In genomic region chr3:14282001-14282705, GRCh38 we compare ENCODE assay signal across 27 cellular contexts.
"Had no signal": no experiment of that assay in that cellular context is flagged by ENCODE, and none has a peak within 500 bp of the region (broad histone marks: within the 10 kb centered on the region; RNA-seq: fewer than 3 reads in every experiment).

No MANE protein-coding gene starts in this region.

- DNase-seq: activated CD4-positive, alpha-beta memory T cell treated with anti-CD3 and anti-CD28 coated beads, Interleukin-2, amount 10 ng/mL, durations not matched to agents 7 days and 5 days; activated CD4-positive, alpha-beta T cell treated with anti-CD3 and anti-CD28 coated beads for 1 hour; activated CD4-positive, alpha-beta T cell treated with anti-CD3 and anti-CD28 coated beads for 4 hours; activated CD4-positive, alpha-beta T cell treated with anti-CD3 and anti-CD28 coated beads, Interleukin-2, amount 10 ng/mL, durations not matched to agents 7 days and 5 days; activated CD4-positive, alpha-beta T cell treated with anti-CD3 and anti-CD28 coated beads, Interleukin-2, amount 50 U/mL, for 4 hours; activated CD4-positive, CD25-positive, alpha-beta regulatory T cell; activated CD8-positive, alpha-beta memory T cell treated with anti-CD3 and anti-CD28 coated beads, Interleukin-2, amount 50 U/mL, for 48 hours; activated gamma-delta T cell; activated naive CD4-positive, alpha-beta T cell; activated naive CD4-positive, alpha-beta T cell treated with anti-CD3 and anti-CD28 coated beads, Interleukin-2, amount 10 ng/mL, durations not matched to agents 7 days and 5 days; activated naive CD8-positive, alpha-beta T cell treated with anti-CD3 and anti-CD28 coated beads, Interleukin-2, amount 10 ng/mL, durations not matched to agents 7 days and 5 days; activated T-cell treated with anti-CD3 and anti-CD28 coated beads for 4 hours; activated T-cell treated with anti-CD3 and anti-CD28 coated beads, Interleukin-2, amount 50 U/mL, for 24 hours; activated T-cell treated with anti-CD3 and anti-CD28 coated beads, Interleukin-2, amount 50 U/mL, for 72 hours; central memory CD4-positive, alpha-beta T cell; cerebellar nuclear complex; colonic mucosa; effector CD8-positive, alpha-beta T cell; foreskin keratinocyte; T-helper 2 cell had no signal

- H3K36me3 ChIP-seq: ascending aorta, breast epithelium, cardiac muscle cell, colonic mucosa, gastroesophageal sphincter had no signal

- H3K9me3 ChIP-seq: ascending aorta, breast epithelium, colonic mucosa, gastroesophageal sphincter had no signal

- H3K4me1 ChIP-seq: ascending aorta, breast epithelium, colonic mucosa, foreskin keratinocyte, gastroesophageal sphincter had no signal

- ATAC-seq: activated naive CD4-positive, alpha-beta T cell treated with anti-CD3 and anti-CD28 coated beads, Interleukin-2, amount 50 U/mL, for 72 hours; activated T-cell treated with anti-CD3 and anti-CD28 coated beads, Interleukin-2, amount 50 U/mL, for 72 hours; esophagus mucosa; foreskin keratinocyte; gastroesophageal sphincter had no signal

- H3K27me3 ChIP-seq: ascending aorta, cardiac muscle cell, colonic mucosa had no signal

- H3K27ac ChIP-seq: ascending aorta, breast epithelium, cardiac muscle cell, colonic mucosa, foreskin keratinocyte, gastroesophageal sphincter had no signal

- H3K4me3 ChIP-seq: ascending aorta, breast epithelium, cardiac muscle cell, colonic mucosa, gastroesophageal sphincter had no signal

- FAIRE-seq: endometrium had no signal
